23 cellular contexts compared by ENCODE assay signal in the genomic region with DNA sequence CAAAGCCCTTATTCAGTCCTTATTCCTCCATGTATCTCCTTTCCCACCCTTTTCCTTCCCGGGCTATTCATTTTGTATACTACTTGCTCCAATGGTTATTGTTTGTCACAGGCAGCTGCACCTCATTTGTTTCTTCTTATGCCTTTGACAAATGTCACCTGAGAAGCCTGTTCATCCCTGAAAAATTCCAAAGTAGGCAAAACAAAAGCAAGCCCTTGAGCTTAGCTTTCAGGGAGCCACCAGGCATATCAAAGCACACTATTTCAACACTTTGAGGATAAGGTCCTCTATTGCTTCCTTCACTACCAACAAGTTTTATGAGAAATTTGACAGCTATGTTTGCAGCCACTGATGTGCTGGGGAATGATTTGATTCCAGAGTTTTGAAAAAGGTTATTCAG.
"Had no signal": no experiment of that assay in that cellular context is flagged by ENCODE, and none has a peak within 500 bp of the region (broad histone marks: within the 10 kb centered on the region; RNA-seq: fewer than 3 reads in every experiment).

No MANE protein-coding gene starts in this region.

- H3K4me1 ChIP-seq: esophagus muscularis mucosa, heart right ventricle, psoas muscle, right lobe of liver, suprapubic skin, transverse colon, vagina had no signal

- H3K27ac ChIP-seq: esophagus muscularis mucosa, heart right ventricle, psoas muscle, right lobe of liver, suprapubic skin, transverse colon, vagina had no signal

- H3K36me3 ChIP-seq: esophagus muscularis mucosa, heart right ventricle, right lobe of liver, suprapubic skin, transverse colon, vagina had no signal

- H3K27me3 ChIP-seq: esophagus muscularis mucosa, heart right ventricle, right lobe of liver, suprapubic skin, transverse colon, vagina had no signal

- H3K4me3 ChIP-seq: esophagus muscularis mucosa, heart right ventricle, mucosa of descending colon, psoas muscle, right lobe of liver, suprapubic skin, transverse colon, vagina had no signal

- H3K9me3 ChIP-seq: psoas muscle, right lobe of liver, suprapubic skin, transverse colon, vagina had no signal

- DNase-seq: activated CD4-positive, alpha-beta T cell treated with anti-CD3 and anti-CD28 coated beads for 48 hours; activated CD4-positive, CD25-positive, alpha-beta regulatory T cell; activated CD8-positive, alpha-beta T cell treated with anti-CD3 and anti-CD28 coated beads for 36 hours; activated naive CD4-positive, alpha-beta T cell; activated naive CD8-positive, alpha-beta T cell treated with anti-CD3 and anti-CD28 coated beads for 36 hours; activated T-cell treated with anti-CD3 and anti-CD28 coated beads, Interleukin-2, amount 50 U/mL, for 1 hour; amniotic stem cell; effector CD4-positive, alpha-beta T cell; heart right ventricle; mesenchymal stem cell; mucosa of descending colon; naive B cell; psoas muscle; right lobe of liver; small intestine; stimulated activated CD4-positive, alpha-beta T cell treated with anti-CD3 and anti-CD28 coated beads, Interleukin-15, amount 100 ng/mL, for 24 hours; stimulated activated CD4-positive, alpha-beta T cell treated with anti-CD3 and anti-CD28 coated beads, Interleukin-2, amount 100 ng/mL, for 48 hours; stimulated activated naive CD8-positive, alpha-beta T cell treated with anti-CD3 and anti-CD28 coated beads, Interleukin-15, amount 100 ng/mL, for 72 hours; transverse colon had no signal

- ATAC-seq: activated CD8-positive, alpha-beta T cell treated with anti-CD3 and anti-CD28 coated beads for 36 hours; activated T-helper 17 cell treated with anti-CD3 and anti-CD28 coated beads, Interleukin-2, amount 50 U/mL, for 72 hours; heart right ventricle; mucosa of descending colon; psoas muscle; right lobe of liver; stimulated activated naive CD8-positive, alpha-beta T cell treated with anti-CD3 and anti-CD28 coated beads, Interleukin-15, amount 100 ng/mL, for 72 hours had no signal
